10 cellular contexts compared by ENCODE assay signal in genomic region chr16:1993731-1994131, GRCh38. TPM values are rescaled to one million over a fixed set of nuclear protein-coding genes. Genes with fewer than 3 reads are reported as not detected.
A peak's percentile ranks its signal among the peaks of the same experiment; 100 is the strongest.
DNase-seq lines count a peak whose midpoint lies in the region; ATAC-seq, FAIRE-seq and TF ChIP-seq lines count a peak whose summit lies in the region.
"Had no signal": no experiment of that assay in that cellular context is flagged by ENCODE, and none has a peak within 500 bp of the region (broad histone marks: within the 10 kb centered on the region; RNA-seq: fewer than 3 reads in every experiment).

No MANE protein-coding gene starts in this region.

- H3K4me2 ChIP-seq in osteoblast (ENCODE audit: insufficient read depth, low read length), result no peak overlapping the region

- H3K9me3 ChIP-seq in T-helper 17 cell (ENCODE audit: control insufficient read depth, low read length, poor library complexity, severe bottlenecking) (no peaks in the 10 kb centered on the region), osteoblast (ENCODE audit: low read depth, low read length) (no peaks in the 10 kb centered on the region)

- DNase-seq in GM12891 (ENCODE audit: insufficient read length, low spot score), result no peak
- no peak for DNase-seq in T-helper 17 cell
- peak; percentile 48 for DNase-seq in left kidney (ENCODE audit: low read depth, low spot score)
- DNase-seq in MV-4-11 (lab: John Stamatoyannopoulos, UW), result no peak
- no peak for DNase-seq in SHP77 (lab: John Stamatoyannopoulos, UW)
- DNase-seq in osteoblast (ENCODE audit: insufficient read length, low spot score, missing footprints), result no peak
- DNase-seq: activated CD4-positive, alpha-beta T cell treated with anti-CD3 and anti-CD28 coated beads, Interleukin-2, amount 50 U/mL, for 4 hours; NCI-H510A had no signal

- H3K27ac Mint-ChIP-seq in T-helper 17 cell, result peak overlapping the region; percentile 53

- H3K36me3 Mint-ChIP-seq in T-helper 17 cell (ENCODE audit: low read depth), result no peaks in the 10 kb centered on the region

- ATAC-seq in T-helper 17 cell (no peak), HG03175 (IDR thresholded peaks at IDR 0.05; ENCODE audit: unreplicated experiment) (no peak)

- H3K36me3 ChIP-seq in osteoblast (ENCODE audit: insufficient read depth, low read length), result peaks cover 11% of the 10 kb centered on the region

- TF ChIP-seq POLR2A in GM12891 (IDR thresholded peaks at IDR 0.05; ENCODE audit: low read depth, low read length), result no peak

- H3K79me2 ChIP-seq in osteoblast (ENCODE audit: insufficient read depth, low read length), result no peaks in the 10 kb centered on the region

- peaks cover 26% of the 10 kb centered on the region for H3K27me3 ChIP-seq in osteoblast (ENCODE audit: insufficient read depth, low read length)

- H3K27ac ChIP-seq in C4-2B (peak overlapping the region; percentile 0; the same call in 1 of the 2 replicates), osteoblast (ENCODE audit: low read depth, low read length) (no peak overlapping the region)

- FAIRE-seq in GM12891 (lab: Jason Lieb, UNC), result peak; percentile 73

- TF ChIP-seq CTCF in C4-2B (conservative IDR thresholded peaks at IDR 0.05) (no peak), osteoblast (IDR thresholded peaks at IDR 0.05; ENCODE audit: extremely low read depth, low read depth, low read length) (no peak)

- peaks cover 3% of the 10 kb centered on the region for H3K27me3 Mint-ChIP-seq in T-helper 17 cell

- H2AFZ ChIP-seq in osteoblast (ENCODE audit: low read length), result no peak overlapping the region

- peaks cover 8% of the 10 kb centered on the region for H3K4me1 Mint-ChIP-seq in T-helper 17 cell

- peak overlapping the region; percentile 33 for H3K4me3 Mint-ChIP-seq in T-helper 17 cell

- no peaks in the 10 kb centered on the region for H3K4me1 ChIP-seq in osteoblast (ENCODE audit: insufficient read depth, low read length)

- no peaks in the 10 kb centered on the region for H4K20me1 ChIP-seq in osteoblast (ENCODE audit: insufficient read depth, low read length)

- H3K4me3 ChIP-seq in osteoblast (ENCODE audit: insufficient read depth, low read length), result no peak overlapping the region

TF ChIP-seq in GM12891, 5 proteins besides CTCF, POLR2A, EP300 and RAD21:
- TF ChIP-seq POLR2AphosphoS5 (IDR thresholded peaks at IDR 0.05; ENCODE audit: low read depth, low read length) (no peak), TAF1 (IDR thresholded peaks at IDR 0.05; ENCODE audit: low read depth, low read length) (no peak), PAX5 (IDR thresholded peaks at IDR 0.05; ENCODE audit: insufficient read depth, low read length, severe bottlenecking) (no peak), SPI1 (IDR thresholded peaks at IDR 0.05; ENCODE audit: low read depth, low read length) (no peak), POU2F2 (IDR thresholded peaks at IDR 0.05; ENCODE audit: low read depth, low read length) (no peak)
TF ChIP-seq in GM12891: peak in this region for 0.

RNA-seq across cellular contexts. Expression of gene SYNGR3, which starts 4.0 kb away (rescaled TPM):
- polyA plus RNA-seq in GM12891 (2012; ENCODE audit: low read depth, missing spikeins), result 3.4 TPM
- 1 to 10 TPM; 7.3 to 8.1 TPM for total RNA-seq in T-helper 17 cell
- under 0.01 and 0.59 TPM in 2 replicates for total RNA-seq in osteoblast

RNA-seq across cellular contexts. Expression of gene GFER, which starts 9.7 kb away (rescaled TPM):
- polyA plus RNA-seq in GM12891 (2012; ENCODE audit: low read depth, missing spikeins), result 32.2 TPM
- 10 to 100 TPM; 16.2 to 22.1 TPM for total RNA-seq in T-helper 17 cell
- total RNA-seq in osteoblast, result 8.7 and 12.1 TPM in 2 replicates

RNA-seq across cellular contexts. Expression of gene NOXO1, which starts 12.5 kb away (rescaled TPM):
- 0.12 TPM for polyA plus RNA-seq in GM12891 (2012; ENCODE audit: low read depth, missing spikeins)
- total RNA-seq in T-helper 17 cell (under 1 TPM; 0.40 to 0.78 TPM), osteoblast (under 0.01 and 0.29 TPM in 2 replicates)

RNA-seq across cellular contexts. Expression of gene ZNF598, which starts 15.9 kb away (rescaled TPM):
- polyA plus RNA-seq in GM12891 (2012; ENCODE audit: low read depth, missing spikeins), result 25.4 TPM
- 10 to 100 TPM; 45.2 to 46.7 TPM for total RNA-seq in T-helper 17 cell
- 17.7 and 21.0 TPM in 2 replicates for total RNA-seq in osteoblast

RNA-seq across cellular contexts. Expression of gene TBL3, which starts 21.9 kb away (rescaled TPM):
- polyA plus RNA-seq in GM12891 (2012; ENCODE audit: low read depth, missing spikeins), result 28.8 TPM
- 10 to 100 TPM; 19.5 to 20.8 TPM for total RNA-seq in T-helper 17 cell
- 22.4 and 26.1 TPM in 2 replicates for total RNA-seq in osteoblast
